1 cellular context compared by ENCODE assay signal in the genomic region with DNA sequence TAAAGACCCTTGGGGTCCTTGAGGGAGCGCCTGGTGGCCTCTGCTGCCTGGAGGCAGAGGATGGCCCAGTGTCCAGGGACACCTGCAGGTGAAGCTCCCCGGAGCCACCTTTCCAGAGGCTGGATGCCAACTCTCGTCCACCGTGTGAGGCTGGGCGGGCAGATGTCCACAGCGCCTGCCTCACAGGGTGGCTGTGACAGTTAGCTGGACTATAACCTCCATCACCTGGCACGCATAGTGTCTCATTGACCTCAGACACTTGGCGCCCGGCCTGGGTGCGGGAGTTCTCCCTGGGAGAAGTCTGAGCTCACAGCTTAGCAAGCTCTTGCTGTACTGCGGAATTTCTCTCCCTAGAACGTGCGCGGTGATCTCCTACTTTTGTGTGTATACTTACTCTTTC.
TF ChIP-seq lines count a peak whose summit lies in the region.

No MANE protein-coding gene starts in this region.

TF ChIP-seq in IMR-90, 13 proteins besides CTCF, POLR2A, EP300 and RAD21 (continued from another document):
- no peak for TF ChIP-seq MAFK (IDR thresholded peaks at IDR 0.05; ENCODE audit: low read depth, low read length)
- TF ChIP-seq, protein P1, sequence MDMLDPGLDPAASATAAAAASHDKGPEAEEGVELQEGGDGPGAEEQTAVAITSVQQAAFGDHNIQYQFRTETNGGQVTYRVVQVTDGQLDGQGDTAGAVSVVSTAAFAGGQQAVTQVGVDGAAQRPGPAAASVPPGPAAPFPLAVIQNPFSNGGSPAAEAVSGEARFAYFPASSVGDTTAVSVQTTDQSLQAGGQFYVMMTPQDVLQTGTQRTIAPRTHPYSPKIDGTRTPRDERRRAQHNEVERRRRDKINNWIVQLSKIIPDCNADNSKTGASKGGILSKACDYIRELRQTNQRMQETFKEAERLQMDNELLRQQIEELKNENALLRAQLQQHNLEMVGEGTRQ (IDR thresholded peaks at IDR 0.05; ENCODE audit: low read depth, low read length), result no peak
